ENCODE assay signal across 9 cellular contexts in the genomic region with DNA sequence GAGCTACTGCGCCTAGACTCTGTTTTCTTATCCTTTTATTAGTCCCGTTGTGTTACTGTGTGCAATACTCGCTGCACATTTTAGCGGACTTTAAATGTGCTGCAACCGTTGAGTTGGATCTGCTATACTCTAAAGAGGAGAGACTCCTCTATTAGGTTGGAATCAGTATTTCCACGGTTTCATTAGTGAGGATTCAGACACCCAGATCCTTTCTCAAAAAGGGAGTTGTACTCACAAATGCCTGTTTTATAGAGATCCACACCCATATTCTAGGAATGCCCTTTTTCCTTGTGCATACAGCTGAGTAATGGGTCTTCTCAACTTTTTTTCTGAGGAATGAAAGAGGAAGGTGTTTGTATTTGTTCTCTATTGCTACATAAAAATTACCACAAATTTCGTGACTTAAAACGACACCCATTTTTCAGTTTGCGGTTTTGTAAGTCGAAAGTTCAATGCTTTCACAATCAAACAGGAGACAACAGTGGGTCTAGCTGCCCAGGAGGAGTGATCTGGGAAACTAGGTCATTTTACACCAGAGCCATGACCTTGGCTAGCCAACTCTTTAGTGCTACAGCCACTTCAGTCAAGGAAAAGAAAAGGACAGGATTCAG. TPM values are rescaled to one million over a fixed set of nuclear protein-coding genes. Genes with fewer than 3 reads are reported as not detected.
DNase-seq lines count a peak whose midpoint lies in the region; ATAC-seq and TF ChIP-seq lines count a peak whose summit lies in the region.
"Had no signal": no experiment of that assay in that cellular context is flagged by ENCODE, and none has a peak within 500 bp of the region (broad histone marks: within the 10 kb centered on the region; RNA-seq: fewer than 3 reads in every experiment).

No MANE protein-coding gene starts in this region.

- H4K20me1 ChIP-seq in OCI-LY3 (ENCODE audit: insufficient read depth, low read length): no peaks in the 10 kb centered on the region

- no peak overlapping the region for H3K27ac ChIP-seq in OCI-LY3 (ENCODE audit: low read length)
- no peak overlapping the region for H3K27ac ChIP-seq in ascending aorta

- peaks cover 50% of the 10 kb centered on the region for H3K27me3 ChIP-seq in OCI-LY3 (ENCODE audit: low read depth, low read length)
- H3K27me3 ChIP-seq in ascending aorta: no peaks in the 10 kb centered on the region

- no peak for TF ChIP-seq CTCF in OCI-LY3 (IDR thresholded peaks at IDR 0.05; ENCODE audit: low read depth, low read length)
- no peak for TF ChIP-seq CTCF in foreskin fibroblast (IDR thresholded peaks at IDR 0.05; ENCODE audit: low read depth, low read length)
- TF ChIP-seq CTCF in ascending aorta (IDR thresholded peaks at IDR 0.05): no peak

- peaks cover 12% of the 10 kb centered on the region for H3K4me1 ChIP-seq in OCI-LY3 (ENCODE audit: low read length)
- no peaks in the 10 kb centered on the region for H3K4me1 ChIP-seq in ascending aorta

- intact Hi-C loops in ascending aorta (cut with DNase I): no loop called here

- peak overlapping the region; percentile 59 for H3K4me3 ChIP-seq in OCI-LY3 (ENCODE audit: low read length)
- no peak overlapping the region for H3K4me3 ChIP-seq in foreskin fibroblast (ENCODE audit: low read depth in 1 of 2, low read length in 2 of 2)
- no peak overlapping the region for H3K4me3 ChIP-seq in ascending aorta

- H3K9me3 ChIP-seq in OCI-LY3 (ENCODE audit: insufficient read depth, low read length): no peaks in the 10 kb centered on the region
- H3K9me3 ChIP-seq in ascending aorta: no peaks in the 10 kb centered on the region

- no peak overlapping the region for H3K9ac ChIP-seq in OCI-LY3 (ENCODE audit: low read length)

- H3K36me3 ChIP-seq in OCI-LY3 (replicated peaks; ENCODE audit: low read depth, low read length) (no peaks in the 10 kb centered on the region), ascending aorta (no peaks in the 10 kb centered on the region)

- peak overlapping the region; percentile 84 for H3K4me2 ChIP-seq in OCI-LY3 (ENCODE audit: low read length)

- DNase-seq in midbrain (lab: John Stamatoyannopoulos, UW) (peak; percentile 13), NCI-H1930 (lab: John Stamatoyannopoulos, UW) (no peak), foreskin fibroblast (no peak), ascending aorta (ENCODE audit: low spot score in 2 of 2) (no peak)
- no peak for DNase-seq in activated effector memory CD4-positive, alpha-beta T cell treated with Interleukin-2 at 50 U/mL for 16 hours
- DNase-seq: stimulated activated CD4-positive, alpha-beta T cell treated with anti-CD3 and anti-CD28 coated beads, Interleukin-4, amount 100 ng/mL, for 4 hours had no signal

- no peaks in the 10 kb centered on the region for H3K79me2 ChIP-seq in OCI-LY3 (ENCODE audit: low read length)

- ATAC-seq in GM18519 (IDR thresholded peaks at IDR 0.05; ENCODE audit: low FRiP score, unreplicated experiment) (peak; percentile 51), HG02852 (IDR thresholded peaks at IDR 0.05; ENCODE audit: unreplicated experiment) (peak; percentile 79)

- H2AFZ ChIP-seq in OCI-LY3 (ENCODE audit: low read depth, low read length): peak overlapping the region; percentile 42; the same call in 1 of the 2 replicates

RNA-seq across cellular contexts. Expression of a gene that starts 52.8 kb away (rescaled TPM):
- total RNA-seq in ascending aorta: 26.5 TPM
